Comparison of ENCODE assay signal across 9 cellular contexts in genomic region chr3:52535411-52536111, GRCh38. TPM values are rescaled to one million over a fixed set of nuclear protein-coding genes. Genes with fewer than 3 reads are reported as not detected.
DNase-seq lines count a peak whose midpoint lies in the region; ATAC-seq, FAIRE-seq and TF ChIP-seq lines count a peak whose summit lies in the region.
"Had no signal": no experiment of that assay in that cellular context is flagged by ENCODE, and none has a peak within 500 bp of the region (broad histone marks: within the 10 kb centered on the region; RNA-seq: fewer than 3 reads in every experiment).

No MANE protein-coding gene starts in this region.

- TF ChIP-seq POLR2A in HepG2 (IDR thresholded peaks at IDR 0.05; ENCODE audit: insufficient read depth in 1 of 2, low read depth in 2 of 2, low read length in 2 of 2) (no peak), transverse colon (IDR thresholded peaks at IDR 0.05) (no peak)

- intact Hi-C loops in HepG2 (cut with micrococcal nuclease; ENCODE audit: unreplicated experiment) (no loop called here), transverse colon (cut with DNase I; ENCODE audit: low total_unique reads) (no loop called here)

- peak overlapping the region; percentile 86 for H3K9ac ChIP-seq in HepG2 (ENCODE audit: insufficient read depth, low read depth, low read length)

- H3K4me3 Mint-ChIP-seq in activated naive CD8-positive, alpha-beta T cell treated with anti-CD3 and anti-CD28 coated beads for 36 hours = peak overlapping the region; percentile 99

- WGBS in HepG2 (ENCODE audit: low lambda C conversion rate) = 86% methylated on average over 19 of the region's 19 CpGs
- WGBS in transverse colon (ENCODE audit: low coverage in 1 of 2), 2 donors = 77 to 82% methylated on average over 10 to 19 of the region's 19 CpGs

- H3K36me3 ChIP-seq in HepG2 (replicated peaks in 1 of 2; ENCODE audit: control insufficient read depth in 1 of 2, insufficient read depth in 2 of 2, low read length in 2 of 2) = peaks cover 0 to 7% of the 10 kb centered on the region in 2 experiments; a peak in 2 of 5 replicates
- H3K36me3 ChIP-seq in transverse colon = no peaks in the 10 kb centered on the region
- H3K36me3 ChIP-seq: right lobe of liver had no signal

- in situ Hi-C loops in HepG2 (cut with HindIII; ENCODE audit: extremely low pct_ligation_motif_present, low pct_unique_long_range_greater_than_20kb) = no loop called here
- in situ Hi-C loops in transverse colon (cut with MboI; ENCODE audit: low pct_ligation_motif_present in 1 of 4, low pct_unique_long_range_greater_than_20kb in 1 of 4, low sequenced_read_pairs in 3 of 4) = no loop called here

- H3K27ac ChIP-seq in HepG2 (ENCODE audit: extremely low read length, insufficient read depth, low read length) = peak overlapping the region; percentile 85
- peak overlapping the region; percentile 47 to 92 (median 68) for H3K27ac ChIP-seq in transverse colon

- peaks cover 26% of the 10 kb centered on the region for H3K36me3 Mint-ChIP-seq in activated naive CD8-positive, alpha-beta T cell treated with anti-CD3 and anti-CD28 coated beads for 36 hours

- H4K20me1 ChIP-seq in HepG2 (ENCODE audit: insufficient read depth, low read length) = peaks cover 17% of the 10 kb centered on the region

- peak overlapping the region; percentile 1 to 87 (median 84) for H3K4me3 ChIP-seq in HepG2 (replicated peaks in 1 of 3; ENCODE audit: insufficient read depth in 1 of 3, low read depth in 2 of 3, low read length in 3 of 3)
- H3K4me3 ChIP-seq in transverse colon = peak overlapping the region in 3 of 4 donors; percentile 16 to 53 (median 39)

- no peaks in the 10 kb centered on the region for H3K9me3 Mint-ChIP-seq in activated naive CD8-positive, alpha-beta T cell treated with anti-CD3 and anti-CD28 coated beads for 36 hours

- H3K4me2 ChIP-seq in HepG2 (ENCODE audit: low read depth, low read length) = peak overlapping the region; percentile 84

- CTCF ChIA-PET in HepG2 (lab: Yijun Ruan, JAX; ENCODE audit: low intra/inter-chr PET ratio, low total read pairs) (no interaction called here), GM10248 (lab: Yijun Ruan, JAX) (interaction anchor here (0.8 to 1.8 kb wide), 5 partner anchors 9 to 287 kb away, joined by 3 to 4 read pairs (median 4); no protein-coding TSS in a partner anchor)

- DNase-seq in activated T-cell treated with anti-CD3 and anti-CD28 coated beads, Interleukin-2, amount 50 U/mL, for 1 hour = peak; percentile 16
- DNase-seq in activated T-cell treated with anti-CD3 and anti-CD28 coated beads, Interleukin-2, amount 50 U/mL, for 48 hours = no peak
- no peak for DNase-seq in activated naive CD8-positive, alpha-beta T cell treated with anti-CD3 and anti-CD28 coated beads for 36 hours
- no peak for DNase-seq in HepG2 (ENCODE audit: low spot score)
- DNase-seq in transverse colon = no peak
- DNase-seq in GM19240 (ENCODE audit: insufficient read length, low spot score) = no peak
- DNase-seq in GM10248 (ENCODE audit: extremely low spot score) = no peak

- no peaks in the 10 kb centered on the region for H3K9me3 ChIP-seq in HepG2 (ENCODE audit: low read length)
- no peaks in the 10 kb centered on the region for H3K9me3 ChIP-seq in transverse colon
- H3K9me3 ChIP-seq: right lobe of liver had no signal

- peaks cover 68% of the 10 kb centered on the region for H3K79me2 ChIP-seq in HepG2 (ENCODE audit: insufficient read depth, low read length)

- TF ChIP-seq CTCF in HepG2 (CRISPR knock-in tag; IDR thresholded peaks at IDR 0.05) (no peak), transverse colon (IDR thresholded peaks at IDR 0.05) (no peak), GM10248 (IDR thresholded peaks at IDR 0.05; ENCODE audit: control extremely low read depth, extremely low read depth, low read depth, missing control alignments) (no peak)

- H3K4me1 Mint-ChIP-seq in activated naive CD8-positive, alpha-beta T cell treated with anti-CD3 and anti-CD28 coated beads for 36 hours = peaks cover 41% of the 10 kb centered on the region

- no TSS peak for BruUV-seq in HepG2 (replicated peaks; lab: Mats Ljungman, UMichigan)

- peaks cover 3% of the 10 kb centered on the region for H3K27me3 Mint-ChIP-seq in activated naive CD8-positive, alpha-beta T cell treated with anti-CD3 and anti-CD28 coated beads for 36 hours

- H3K27ac Mint-ChIP-seq in activated naive CD8-positive, alpha-beta T cell treated with anti-CD3 and anti-CD28 coated beads for 36 hours = peak overlapping the region; percentile 99

- H3K4me1 ChIP-seq in HepG2 (ENCODE audit: insufficient read depth, low read length) (peaks cover 68% of the 10 kb centered on the region), transverse colon (peaks cover 19 to 56% (median 42%) of the 10 kb centered on the region in 4 donors)

- TF ChIP-seq EP300 in HepG2 (IDR thresholded peaks at IDR 0.05; ENCODE audit: low read depth in 2 of 2, low read length in 2 of 2) (no peak), HepG2 (CRISPR knock-in tag; IDR thresholded peaks at IDR 0.05; ENCODE audit: borderline replicate concordance) (no peak), transverse colon (IDR thresholded peaks at IDR 0.05; ENCODE audit: low read depth) (no peak)

- no peak overlapping the region for H2AFZ ChIP-seq in HepG2 (ENCODE audit: low read length)

- POLR2A ChIA-PET in HepG2 (lab: Yijun Ruan, JAX) (interaction anchor here (0.7 to 1.1 kb wide), 13 partner anchors 9 to 297 kb away, joined by 3 to 13 read pairs (median 4); partner anchors contain the start of gene TWF2), GM10248 (lab: Yijun Ruan, JAX) (interaction anchor here (0.6 to 1.0 kb wide), 13 partner anchors 9 to 1949 kb away, joined by 3 to 5 read pairs (median 4); no protein-coding TSS in a partner anchor)

- FAIRE-seq in HepG2 (lab: Jason Lieb, UNC) = no peak

- TF ChIP-seq RAD21 in HepG2 (CRISPR knock-in tag; IDR thresholded peaks at IDR 0.05) = no peak

- no peak for ATAC-seq in HepG2
- ATAC-seq in GM21360 (IDR thresholded peaks at IDR 0.05; ENCODE audit: unreplicated experiment) = no peak

- H3K27me3 ChIP-seq in HepG2 (ENCODE audit: control insufficient read depth in 1 of 2, insufficient read depth in 2 of 2, low read length in 2 of 2) = no peaks in the 10 kb centered on the region; a peak in 1 of 5 replicates
- H3K27me3 ChIP-seq in transverse colon = no peaks in the 10 kb centered on the region
- H3K27me3 ChIP-seq: right lobe of liver had no signal

RNA-seq across cellular contexts. Expression of gene UQCC5, which starts 0.8 kb away (rescaled TPM):
- 10 to 100 TPM; 23.4 to 23.6 TPM for total RNA-seq in activated naive CD8-positive, alpha-beta T cell treated with anti-CD3 and anti-CD28 coated beads for 36 hours
- 29.5 and 33.7 TPM in 2 replicates for total RNA-seq in HepG2 (2016; rRNA removed; fragmentation: Illumina TruSeq; extraction: Trizol)
- 45.8 and 54.6 TPM in 2 replicates for total RNA-seq in HepG2 (2016; cell fraction: cytosol; rRNA removed; fragmentation: Illumina TruSeq; extraction: Trizol; ENCODE audit: low read depth)
- total RNA-seq in HepG2 (2016; cell fraction: insoluble cytoplasmic fraction; rRNA removed; fragmentation: Illumina TruSeq; extraction: Trizol) = 26.7 and 30.2 TPM in 2 replicates
- total RNA-seq in HepG2 (2016; cell fraction: membrane; rRNA removed; fragmentation: Illumina TruSeq; extraction: Trizol) = 28.0 and 35.7 TPM in 2 replicates
- 13.6 and 19.8 TPM in 2 replicates for total RNA-seq in HepG2 (2016; cell fraction: nucleus; rRNA removed; fragmentation: Illumina TruSeq; extraction: Trizol)
- polyA plus RNA-seq in HepG2 (2011; rRNA removed) = 15.4 and 15.7 TPM in 2 replicates
- polyA plus RNA-seq in HepG2 (2011; cell fraction: cytosol; rRNA removed) = 16.5 and 17.9 TPM in 2 replicates
- 23.9 and 45.2 TPM in 2 replicates for polyA plus RNA-seq in HepG2 (2011; cell fraction: nucleus; rRNA removed)
- 7.0 and 36.2 TPM in 2 replicates for polyA plus RNA-seq in HepG2 (2012)
- polyA plus RNA-seq in HepG2 (2016; cell fraction: cytosol; fragmentation: Illumina TruSeq; extraction: Trizol; ENCODE audit: low read depth) = 58.7 and 84.5 TPM in 2 replicates
- polyA plus RNA-seq in HepG2 (2016; cell fraction: insoluble cytoplasmic fraction; fragmentation: Illumina TruSeq; extraction: Trizol; ENCODE audit: low read depth) = 49.0 and 49.7 TPM in 2 replicates
- 35.2 and 53.6 TPM in 2 replicates for polyA plus RNA-seq in HepG2 (2016; cell fraction: membrane; fragmentation: Illumina TruSeq; extraction: Trizol; ENCODE audit: low read depth)
- 38.0 and 44.8 TPM in 2 replicates for polyA plus RNA-seq in HepG2 (2016; cell fraction: nucleus; fragmentation: Illumina TruSeq; extraction: Trizol; ENCODE audit: insufficient read depth, low read depth)
- 9.6 and 17.6 TPM in 2 replicates for polyA minus RNA-seq in HepG2 (2011; rRNA and poly(A)+ RNA removed; ENCODE audit: low replicate concordance)
- polyA minus RNA-seq in HepG2 (2011; cell fraction: cytosol; rRNA and poly(A)+ RNA removed) = 5.4 and 10.7 TPM in 2 replicates
- 13.0 and 14.4 TPM in 2 replicates for polyA minus RNA-seq in HepG2 (2011; cell fraction: nucleus; rRNA and poly(A)+ RNA removed)
- total RNA-seq in transverse colon = 10 to 100 TPM in 1 of 4 donors, 1 to 10 TPM in 2, not detected in 1; 2.6 to 22.1 (median 4.0) TPM

RNA-seq across cellular contexts. Expression of gene NT5DC2, which starts 1.9 kb away (rescaled TPM):
- 10 to 100 TPM; 66.6 to 73.4 TPM for total RNA-seq in activated naive CD8-positive, alpha-beta T cell treated with anti-CD3 and anti-CD28 coated beads for 36 hours
- total RNA-seq in HepG2 (2016; rRNA removed; fragmentation: Illumina TruSeq; extraction: Trizol) (105 and 131 TPM in 2 replicates), transverse colon (10 to 100 TPM in 2 of 4 donors, 1 to 10 TPM in 1, not detected in 1; 5.5 to 16.7 (median 14.9) TPM)
- 335 and 351 TPM in 2 replicates for total RNA-seq in HepG2 (2016; cell fraction: cytosol; rRNA removed; fragmentation: Illumina TruSeq; extraction: Trizol; ENCODE audit: low read depth)
- 92.9 and 127 TPM in 2 replicates for total RNA-seq in HepG2 (2016; cell fraction: insoluble cytoplasmic fraction; rRNA removed; fragmentation: Illumina TruSeq; extraction: Trizol)
- 398 and 413 TPM in 2 replicates for total RNA-seq in HepG2 (2016; cell fraction: membrane; rRNA removed; fragmentation: Illumina TruSeq; extraction: Trizol)
- total RNA-seq in HepG2 (2016; cell fraction: nucleus; rRNA removed; fragmentation: Illumina TruSeq; extraction: Trizol) = 102 and 116 TPM in 2 replicates
- polyA plus RNA-seq in HepG2 (2011; rRNA removed) = 217 and 240 TPM in 2 replicates
- polyA plus RNA-seq in HepG2 (2011; cell fraction: cytosol; rRNA removed) = 148 and 220 TPM in 2 replicates
- 493 and 549 TPM in 2 replicates for polyA plus RNA-seq in HepG2 (2011; cell fraction: nucleus; rRNA removed)
- 109 and 144 TPM in 2 replicates for polyA plus RNA-seq in HepG2 (2012)
- polyA plus RNA-seq in HepG2 (2016; cell fraction: cytosol; fragmentation: Illumina TruSeq; extraction: Trizol; ENCODE audit: low read depth) = 760 and 829 TPM in 2 replicates
- 161 and 192 TPM in 2 replicates for polyA plus RNA-seq in HepG2 (2016; cell fraction: insoluble cytoplasmic fraction; fragmentation: Illumina TruSeq; extraction: Trizol; ENCODE audit: low read depth)
- polyA plus RNA-seq in HepG2 (2016; cell fraction: membrane; fragmentation: Illumina TruSeq; extraction: Trizol; ENCODE audit: low read depth) = 646 and 710 TPM in 2 replicates
- 319 and 344 TPM in 2 replicates for polyA plus RNA-seq in HepG2 (2016; cell fraction: nucleus; fragmentation: Illumina TruSeq; extraction: Trizol; ENCODE audit: insufficient read depth, low read depth)
- polyA minus RNA-seq in HepG2 (2011; rRNA and poly(A)+ RNA removed; ENCODE audit: low replicate concordance) = 166 and 240 TPM in 2 replicates
- polyA minus RNA-seq in HepG2 (2011; cell fraction: cytosol; rRNA and poly(A)+ RNA removed) = 60.3 and 89.1 TPM in 2 replicates
- polyA minus RNA-seq in HepG2 (2011; cell fraction: nucleus; rRNA and poly(A)+ RNA removed) = 74.0 and 75.3 TPM in 2 replicates

RNA-seq across cellular contexts. Expression of gene STAB1, which starts 40.4 kb away (rescaled TPM):
- under 1 TPM; 0.08 to 0.10 TPM for total RNA-seq in activated naive CD8-positive, alpha-beta T cell treated with anti-CD3 and anti-CD28 coated beads for 36 hours
- total RNA-seq in HepG2 (2016; rRNA removed; fragmentation: Illumina TruSeq; extraction: Trizol) (0.09 and 0.28 TPM in 2 replicates), transverse colon (100 to 1,000 TPM in 1 of 4 donors, 10 to 100 TPM in 3; 42.6 to 152 (median 70.3) TPM)
- total RNA-seq in HepG2 (2016; cell fraction: cytosol; rRNA removed; fragmentation: Illumina TruSeq; extraction: Trizol; ENCODE audit: low read depth) = not detected in 2 replicates
- 0.11 and 0.18 TPM in 2 replicates for total RNA-seq in HepG2 (2016; cell fraction: insoluble cytoplasmic fraction; rRNA removed; fragmentation: Illumina TruSeq; extraction: Trizol)
- 0.31 TPM in 1 of 2 replicates, not detected in the other for total RNA-seq in HepG2 (2016; cell fraction: membrane; rRNA removed; fragmentation: Illumina TruSeq; extraction: Trizol)
- total RNA-seq in HepG2 (2016; cell fraction: nucleus; rRNA removed; fragmentation: Illumina TruSeq; extraction: Trizol) = 0.13 and 0.16 TPM in 2 replicates
- polyA plus RNA-seq in HepG2 (2011; rRNA removed) = 0.34 and 0.59 TPM in 2 replicates
- polyA plus RNA-seq in HepG2 (2011; cell fraction: cytosol; rRNA removed) = 0.13 and 0.16 TPM in 2 replicates
- 4.1 and 4.3 TPM in 2 replicates for polyA plus RNA-seq in HepG2 (2011; cell fraction: nucleus; rRNA removed)
- polyA plus RNA-seq in HepG2 (2012) = 0.23 and 0.24 TPM in 2 replicates
- 0.02 and 0.14 TPM in 2 replicates for polyA plus RNA-seq in HepG2 (2016; cell fraction: cytosol; fragmentation: Illumina TruSeq; extraction: Trizol; ENCODE audit: low read depth)
- 0.10 TPM in 1 of 2 replicates, not detected in the other for polyA plus RNA-seq in HepG2 (2016; cell fraction: insoluble cytoplasmic fraction; fragmentation: Illumina TruSeq; extraction: Trizol; ENCODE audit: low read depth)
- not detected in 2 replicates for polyA plus RNA-seq in HepG2 (2016; cell fraction: membrane; fragmentation: Illumina TruSeq; extraction: Trizol; ENCODE audit: low read depth)
- 0.30 TPM in 1 of 2 replicates, not detected in the other for polyA plus RNA-seq in HepG2 (2016; cell fraction: nucleus; fragmentation: Illumina TruSeq; extraction: Trizol; ENCODE audit: insufficient read depth, low read depth)
- 0.26 and 1.0 TPM in 2 replicates for polyA minus RNA-seq in HepG2 (2011; rRNA and poly(A)+ RNA removed; ENCODE audit: low replicate concordance)
- polyA minus RNA-seq in HepG2 (2011; cell fraction: cytosol; rRNA and poly(A)+ RNA removed) = 0.30 TPM in 1 of 2 replicates, not detected in the other
- polyA minus RNA-seq in HepG2 (2011; cell fraction: nucleus; rRNA and poly(A)+ RNA removed) = 0.50 and 0.90 TPM in 2 replicates

Comparison
In these comparisons a context has a peak if more than half of its experiments do, and no peak if none do; other contexts are left out.
1. RNA of gene STAB1, which starts 40.4 kb away (total RNA-seq): 42.6 to 152 TPM in transverse colon; 0.08 to 0.10 TPM in activated naive CD8-positive, alpha-beta T cell treated with anti-CD3 and anti-CD28 coated beads for 36 hours and 0.09 to 0.31 TPM in HepG2; every median in the first group is over 10 times any median in the second.